In the genomic region with DNA sequence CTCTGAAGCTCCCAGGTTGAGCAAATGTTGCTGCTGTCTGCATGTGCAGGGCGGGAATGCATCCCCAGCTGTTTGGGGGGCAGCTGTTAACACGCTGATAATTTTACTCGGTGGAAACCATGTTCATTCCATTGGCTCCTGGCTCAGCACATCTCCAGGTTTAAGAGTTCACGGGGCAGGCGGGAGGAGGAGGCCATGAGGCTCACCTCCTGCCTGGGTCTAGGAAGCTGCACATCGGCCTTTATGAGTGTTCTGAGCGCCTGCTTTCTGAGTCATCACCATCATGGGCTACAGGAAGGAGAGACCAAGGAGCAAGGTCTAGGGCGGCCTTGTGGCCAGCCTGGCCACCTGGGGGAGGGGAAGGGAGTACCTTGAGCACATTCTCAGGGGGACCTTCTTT, we compare ENCODE assay signal across 15 cellular contexts. TPM values are rescaled to one million over a fixed set of nuclear protein-coding genes. Genes with fewer than 3 reads are reported as not detected.
"Had no signal": no experiment of that assay in that cellular context is flagged by ENCODE, and none has a peak within 500 bp of the region (broad histone marks: within the 10 kb centered on the region; RNA-seq: fewer than 3 reads in every experiment).

No MANE protein-coding gene starts in this region.

- H3K27me3 ChIP-seq: colonic mucosa, right atrium auricular region, tibial nerve had no signal

- DNase-seq: activated CD4-positive, alpha-beta T cell treated with anti-CD3 and anti-CD28 coated beads, Interleukin-2, amount 50 U/mL, for 48 hours; activated CD4-positive, CD25-positive, alpha-beta regulatory T cell treated with anti-CD3 and anti-CD28 coated beads, Interleukin-2, amount 50 U/mL, for 72 hours; activated naive CD4-positive, alpha-beta T cell treated with anti-CD3 and anti-CD28 coated beads for 36 hours; colonic mucosa; effector CD4-positive, alpha-beta T cell; foreskin fibroblast; naive thymus-derived CD8-positive, alpha-beta T cell; occipital lobe; stimulated activated CD4-positive, alpha-beta T cell treated with anti-CD3 and anti-CD28 coated beads, Interleukin-2, amount 100 ng/mL, for 48 hours; T-helper 1 cell; T1000 had no signal

- H3K27ac ChIP-seq: colonic mucosa, right atrium auricular region, tibial nerve had no signal

- H3K36me3 ChIP-seq: colonic mucosa, right atrium auricular region, tibial nerve had no signal

- FAIRE-seq: astrocyte had no signal

- H3K4me3 ChIP-seq: colonic mucosa, right atrium auricular region, tibial nerve had no signal

RNA-seq across cellular contexts. Expression of a gene that starts 29.7 kb away (rescaled TPM):
- total RNA-seq: activated T-helper 2 cell treated with anti-CD3 and anti-CD28 coated beads, Interferon-gamma antibody, Interleukin-2, Interleukin-4, amounts not matched to agents 10 μg/mL and 5 μg/mL and 100 μg/mL, durations not matched to agents 14 hours and 24 hours and 36 hours had no signal
